Comparison of ENCODE assay signal across 1 cellular context in genomic region chr6:144095134-144096002, GRCh38.
TF ChIP-seq lines count a peak whose summit lies in the region.

SF3B5 (minus strand) TSS chr6:144095573; CDS start chr6:144095497, 76 bp downstream.

TF ChIP-seq in HepG2, 621 proteins besides CTCF, POLR2A, EP300 and RAD21 (continued from another document and continues in another):
- 0 out of 2 replicates have a peak, but pooled peaks have one; percentile 24 for TF ChIP-seq ATAD3A (CRISPR knock-in tag; IDR thresholded peaks at IDR 0.05)
- TF ChIP-seq BCL6 (CRISPR knock-in tag; IDR thresholded peaks at IDR 0.05), result peak; percentile 59
- no peak for TF ChIP-seq TEF (CRISPR knock-in tag; IDR thresholded peaks at IDR 0.05)
- TF ChIP-seq GTF3A (CRISPR knock-in tag; conservative IDR thresholded peaks at IDR 0.05), result no peak
- TF ChIP-seq CERS6 (CRISPR knock-in tag; IDR thresholded peaks at IDR 0.05), result no peak
- TF ChIP-seq MAX (IDR thresholded peaks at IDR 0.05), result peak; percentile 88
- peak; percentile 31; the same call in 1 of the 2 replicates for TF ChIP-seq ZNF768 (CRISPR knock-in tag; IDR thresholded peaks at IDR 0.05)
- TF ChIP-seq PITX1 (CRISPR knock-in tag; IDR thresholded peaks at IDR 0.05), result peak; percentile 91
- peak; percentile 99 for TF ChIP-seq ZNF350 (CRISPR knock-in tag; IDR thresholded peaks at IDR 0.05; ENCODE audit: borderline replicate concordance, low read depth)
- TF ChIP-seq TRIM22 (IDR thresholded peaks at IDR 0.05), result no peak
- peak; percentile 95 for TF ChIP-seq ATF7-NPFF (CRISPR knock-in tag; IDR thresholded peaks at IDR 0.05; ENCODE audit: low read depth)
- peak; percentile 85 for TF ChIP-seq ZFX (CRISPR knock-in tag; IDR thresholded peaks at IDR 0.05; ENCODE audit: low read depth)
- peak; percentile 98 for TF ChIP-seq SP5 (CRISPR knock-in tag; IDR thresholded peaks at IDR 0.05; ENCODE audit: borderline replicate concordance, low read depth)
- no peak for TF ChIP-seq BRCA1 (CRISPR knock-in tag; IDR thresholded peaks at IDR 0.05)
- no peak for TF ChIP-seq HNRNPUL1 (IDR thresholded peaks at IDR 0.05; ENCODE audit: low read depth, low read length)
- no peak for TF ChIP-seq MTA3 (CRISPR knock-in tag; IDR thresholded peaks at IDR 0.05)
- 0 out of 2 replicates have a peak, but pooled peaks have one; percentile 33 for TF ChIP-seq ZNF232 (CRISPR knock-in tag; IDR thresholded peaks at IDR 0.05; ENCODE audit: borderline replicate concordance)
- no peak for TF ChIP-seq ZNF496 (CRISPR knock-in tag; IDR thresholded peaks at IDR 0.05; ENCODE audit: insufficient replicate concordance)
- TF ChIP-seq MYC (CRISPR knock-in tag; IDR thresholded peaks at IDR 0.05; ENCODE audit: borderline replicate concordance), result peak; percentile 87
- TF ChIP-seq RBM22 (optimal IDR thresholded peaks at IDR 0.05; ENCODE audit: low read length), result peak; percentile 80
- TF ChIP-seq ATF7 (IDR thresholded peaks at IDR 0.05), result peak; percentile 68
- TF ChIP-seq ATF7 (CRISPR knock-in tag; IDR thresholded peaks at IDR 0.05), result peak; percentile 77; the same call in 1 of the 2 replicates
- peak; percentile 34; the same call in 1 of the 2 replicates for TF ChIP-seq SMYD3 (CRISPR knock-in tag; IDR thresholded peaks at IDR 0.05)
- no peak for TF ChIP-seq TIGD3 (CRISPR knock-in tag; IDR thresholded peaks at IDR 0.05; ENCODE audit: borderline replicate concordance)
- peak; percentile 98 for TF ChIP-seq KDM2A (CRISPR knock-in tag; IDR thresholded peaks at IDR 0.05; ENCODE audit: borderline replicate concordance, low read depth)
- peak; percentile 78 for TF ChIP-seq ZNF281 (CRISPR knock-in tag; IDR thresholded peaks at IDR 0.05; ENCODE audit: borderline replicate concordance)
- TF ChIP-seq ATF4 (CRISPR knock-in tag; IDR thresholded peaks at IDR 0.05), result peak in 1 of 2 experiments; percentile 91; a peak in 2 of 4 replicates
- no peak for TF ChIP-seq SRSF9 (IDR thresholded peaks at IDR 0.05; ENCODE audit: borderline replicate concordance, insufficient read depth, low read depth, low read length, poor library complexity, severe bottlenecking)
- TF ChIP-seq ZNF503 (CRISPR knock-in tag; IDR thresholded peaks at IDR 0.05), result peak; percentile 49; the same call in 1 of the 2 replicates
- peak; percentile 78; the same call in 1 of the 2 replicates for TF ChIP-seq SAFB2 (CRISPR knock-in tag; IDR thresholded peaks at IDR 0.05; ENCODE audit: borderline replicate concordance, low read depth)
- no peak; the same call in 1 of the 2 replicates for TF ChIP-seq RCOR2 (CRISPR knock-in tag; IDR thresholded peaks at IDR 0.05)
- TF ChIP-seq MZF1 (CRISPR knock-in tag; IDR thresholded peaks at IDR 0.05; ENCODE audit: borderline replicate concordance), result no peak
- no peak for TF ChIP-seq NBN (conservative IDR thresholded peaks at IDR 0.05)
- no peak for TF ChIP-seq HMGA1 (CRISPR knock-in tag; conservative IDR thresholded peaks at IDR 0.05)
- no peak for TF ChIP-seq ZNF558 (CRISPR knock-in tag; IDR thresholded peaks at IDR 0.05; ENCODE audit: borderline replicate concordance)
- TF ChIP-seq ZNF264 (CRISPR knock-in tag; IDR thresholded peaks at IDR 0.05), result no peak
- peak; percentile 22 for TF ChIP-seq ZMYM3 (CRISPR knock-in tag; IDR thresholded peaks at IDR 0.05)
- peak; percentile 76; the same call in 1 of the 2 replicates for TF ChIP-seq HES4 (CRISPR knock-in tag; IDR thresholded peaks at IDR 0.05; ENCODE audit: borderline replicate concordance)
- no peak for TF ChIP-seq JUND (CRISPR knock-in tag; IDR thresholded peaks at IDR 0.05)
- TF ChIP-seq PATZ1 (CRISPR knock-in tag; IDR thresholded peaks at IDR 0.05), result peak; percentile 99
- peak; percentile 98 for TF ChIP-seq CCDC6 (CRISPR knock-in tag; IDR thresholded peaks at IDR 0.05)
- TF ChIP-seq ZNF891 (CRISPR knock-in tag; IDR thresholded peaks at IDR 0.05), result no peak
- TF ChIP-seq GFI1 (CRISPR knock-in tag; IDR thresholded peaks at IDR 0.05; ENCODE audit: borderline replicate concordance), result no peak
- no peak for TF ChIP-seq ZFYVE20 (CRISPR knock-in tag; IDR thresholded peaks at IDR 0.05; ENCODE audit: borderline replicate concordance, low read depth)
- peak; percentile 60; the same call in 1 of the 2 replicates for TF ChIP-seq ESRRA (CRISPR knock-in tag; IDR thresholded peaks at IDR 0.05; ENCODE audit: low read depth)
- no peak for TF ChIP-seq ARID2 (CRISPR knock-in tag; IDR thresholded peaks at IDR 0.05; ENCODE audit: borderline replicate concordance)
- TF ChIP-seq PPARG (CRISPR knock-in tag; conservative IDR thresholded peaks at IDR 0.05), result peak; percentile 41; the same call in 1 of the 2 replicates
- no peak for TF ChIP-seq PRPF4 (IDR thresholded peaks at IDR 0.05; ENCODE audit: low read depth, low read length, poor library complexity, severe bottlenecking)
- 0 out of 2 replicates have a peak, but pooled peaks have one; percentile 69 for TF ChIP-seq MTF2 (CRISPR knock-in tag; IDR thresholded peaks at IDR 0.05; ENCODE audit: borderline replicate concordance)
- TF ChIP-seq SNRNP70 (IDR thresholded peaks at IDR 0.05; ENCODE audit: low read depth, low read length), result no peak
- 0 out of 2 replicates have a peak, but pooled peaks have one; percentile 40 for TF ChIP-seq ZBTB2 (CRISPR knock-in tag; IDR thresholded peaks at IDR 0.05; ENCODE audit: low read depth)
- TF ChIP-seq CENPBD1 (CRISPR knock-in tag; IDR thresholded peaks at IDR 0.05; ENCODE audit: borderline replicate concordance, low read depth), result 0 out of 2 replicates have a peak, but pooled peaks have one; percentile 33
- no peak; the same call in 1 of the 2 replicates for TF ChIP-seq ATF5 (CRISPR knock-in tag; IDR thresholded peaks at IDR 0.05; ENCODE audit: low read depth)
- TF ChIP-seq ZNF878 (CRISPR knock-in tag; IDR thresholded peaks at IDR 0.05), result 0 out of 2 replicates have a peak, but pooled peaks have one; percentile 65
- peak; percentile 100 for TF ChIP-seq ATF1 (CRISPR knock-in tag; IDR thresholded peaks at IDR 0.05)
- peak; percentile 87 for TF ChIP-seq ZFY (CRISPR knock-in tag; IDR thresholded peaks at IDR 0.05)
